15 cellular contexts compared by ENCODE assay signal in the genomic region with DNA sequence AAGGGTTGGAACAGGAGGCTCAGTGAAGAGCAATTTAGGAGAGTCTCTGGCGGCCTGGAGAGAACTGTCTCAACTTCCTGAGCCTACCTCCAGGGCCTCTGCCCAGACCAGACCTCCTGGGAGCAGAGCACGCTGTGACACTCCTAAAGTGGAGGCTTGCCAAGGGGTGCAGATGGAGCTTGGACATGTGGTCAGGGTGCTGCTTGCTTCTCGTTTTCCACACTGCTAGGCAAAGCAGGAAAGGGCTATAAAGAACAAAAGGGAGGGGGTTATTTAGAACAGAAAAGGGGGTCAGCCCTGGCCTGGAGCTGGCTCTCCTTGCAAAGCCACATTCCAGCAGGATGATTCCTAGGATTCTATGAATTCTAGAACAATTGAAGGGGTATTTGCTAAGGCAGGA.
DNase-seq lines count a peak whose midpoint lies in the region; ATAC-seq and TF ChIP-seq lines count a peak whose summit lies in the region.
"Had no signal": no experiment of that assay in that cellular context is flagged by ENCODE, and none has a peak within 500 bp of the region (broad histone marks: within the 10 kb centered on the region; RNA-seq: fewer than 3 reads in every experiment).

No MANE protein-coding gene starts in this region.

- TF ChIP-seq CTCF in osteoblast (IDR thresholded peaks at IDR 0.05; ENCODE audit: extremely low read depth, low read depth, low read length): no peak

- H3K4me3 Mint-ChIP-seq in activated CD4-positive, alpha-beta memory T cell treated with anti-CD3 and anti-CD28 coated beads for 36 hours: no peak overlapping the region
- H3K4me3 Mint-ChIP-seq: B cell, memory B cell had no signal

- no peak overlapping the region for H3K4me3 ChIP-seq in osteoblast (ENCODE audit: insufficient read depth, low read length)

- no peaks in the 10 kb centered on the region for H3K79me2 ChIP-seq in osteoblast (ENCODE audit: insufficient read depth, low read length)

- no peaks in the 10 kb centered on the region for H3K36me3 Mint-ChIP-seq in activated CD4-positive, alpha-beta memory T cell treated with anti-CD3 and anti-CD28 coated beads for 36 hours
- H3K36me3 Mint-ChIP-seq: memory B cell had no signal

- H2AFZ ChIP-seq in osteoblast (ENCODE audit: low read length): peak overlapping the region; percentile 7

- H3K9me3 ChIP-seq in osteoblast (ENCODE audit: low read depth, low read length): no peaks in the 10 kb centered on the region

- H3K9me3 Mint-ChIP-seq in activated CD4-positive, alpha-beta memory T cell treated with anti-CD3 and anti-CD28 coated beads for 36 hours: no peaks in the 10 kb centered on the region

- DNase-seq in ELF-1 (ENCODE audit: low read depth, low spot score) (peak; percentile 71), NCI-H446 treated with DMSO at 0.1 percent for 48 hours (lab: John Stamatoyannopoulos, UW) (peak; percentile 12), osteoblast (ENCODE audit: insufficient read length, low spot score, missing footprints) (peak; percentile 50), OCI-M1 (lab: John Stamatoyannopoulos, UW) (no peak), SIG-M5 (lab: John Stamatoyannopoulos, UW) (no peak)
- no peak for DNase-seq in activated CD4-positive, alpha-beta memory T cell treated with anti-CD3 and anti-CD28 coated beads for 36 hours
- DNase-seq: anterior cingulate cortex; DND-41; NCI-H187; SHP77 treated with DMSO at 0.1 percent for 48 hours; stimulated activated CD4-positive, alpha-beta T cell treated with anti-CD3 and anti-CD28 coated beads, Interleukin-12 subunit alpha, Interleukin-12 subunit beta, amount 100 ng/mL, for 4 hours; substantia nigra had no signal

- H3K4me2 ChIP-seq in osteoblast (ENCODE audit: insufficient read depth, low read length): no peak overlapping the region

- peaks cover 4% of the 10 kb centered on the region for H3K4me1 Mint-ChIP-seq in activated CD4-positive, alpha-beta memory T cell treated with anti-CD3 and anti-CD28 coated beads for 36 hours (ENCODE audit: low read depth)
- H3K4me1 Mint-ChIP-seq: B cell, memory B cell had no signal

- intact Hi-C loops in activated CD4-positive, alpha-beta memory T cell treated with anti-CD3 and anti-CD28 coated beads for 36 hours (cut with micrococcal nuclease): no loop called here

- POLR2A ChIA-PET in activated CD4-positive, alpha-beta memory T cell treated with anti-CD3 and anti-CD28 coated beads for 36 hours (lab: Charles Lee): no interaction called here

- H4K20me1 ChIP-seq in osteoblast (ENCODE audit: insufficient read depth, low read length): no peaks in the 10 kb centered on the region

- no peaks in the 10 kb centered on the region for H3K27me3 Mint-ChIP-seq in activated CD4-positive, alpha-beta memory T cell treated with anti-CD3 and anti-CD28 coated beads for 36 hours

- no peaks in the 10 kb centered on the region for H3K4me1 ChIP-seq in osteoblast (ENCODE audit: insufficient read depth, low read length)

- H3K36me3 ChIP-seq in osteoblast (ENCODE audit: insufficient read depth, low read length): no peaks in the 10 kb centered on the region

- peak; percentile 36 for ATAC-seq in esophagus mucosa

- H3K27ac ChIP-seq in osteoblast (ENCODE audit: low read depth, low read length): no peak overlapping the region

- CTCF ChIA-PET in activated CD4-positive, alpha-beta memory T cell treated with anti-CD3 and anti-CD28 coated beads for 36 hours (lab: Charles Lee): no interaction called here

- no peak overlapping the region for H3K27ac Mint-ChIP-seq in activated CD4-positive, alpha-beta memory T cell treated with anti-CD3 and anti-CD28 coated beads for 36 hours
- H3K27ac Mint-ChIP-seq: B cell, memory B cell had no signal

- no peaks in the 10 kb centered on the region for H3K27me3 ChIP-seq in osteoblast (ENCODE audit: insufficient read depth, low read length)

Comparison
In these comparisons a context has a peak if more than half of its experiments do, and no peak if none do; other contexts are left out.
1. DNase-seq: peak in ELF-1 (single experiment), NCI-H446 treated with DMSO at 0.1 percent for 48 hours (single experiment) and osteoblast (single experiment); none in activated CD4-positive, alpha-beta memory T cell treated with anti-CD3 and anti-CD28 coated beads for 36 hours (single experiment), OCI-M1 (single experiment) and SIG-M5 (single experiment).